1 cellular context compared by ENCODE assay signal in the genomic region with DNA sequence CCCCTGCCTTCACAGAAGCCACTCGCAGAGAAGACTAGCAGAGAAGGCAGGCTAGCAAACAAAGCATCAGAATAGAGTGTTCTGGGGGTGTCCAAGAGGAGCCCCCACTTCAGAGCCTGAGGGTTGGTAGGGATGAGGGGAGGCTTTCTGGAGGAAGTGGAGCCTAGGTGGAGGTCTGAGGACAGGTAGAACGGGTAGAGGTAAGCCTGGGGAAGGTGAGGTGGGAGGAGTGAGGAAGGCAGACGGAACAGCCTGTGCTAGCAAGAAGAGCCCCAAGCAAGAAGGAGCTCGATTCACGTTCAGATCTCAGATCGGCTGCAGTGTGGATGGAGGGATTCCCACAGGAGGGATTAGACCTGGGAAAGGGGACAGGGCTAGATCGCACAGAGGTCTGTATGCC.
TF ChIP-seq lines count a peak whose summit lies in the region.

No MANE protein-coding gene starts in this region.

TF ChIP-seq in IMR-90, 13 proteins besides CTCF, POLR2A, EP300 and RAD21 (continued from another document):
- TF ChIP-seq, protein P1, sequence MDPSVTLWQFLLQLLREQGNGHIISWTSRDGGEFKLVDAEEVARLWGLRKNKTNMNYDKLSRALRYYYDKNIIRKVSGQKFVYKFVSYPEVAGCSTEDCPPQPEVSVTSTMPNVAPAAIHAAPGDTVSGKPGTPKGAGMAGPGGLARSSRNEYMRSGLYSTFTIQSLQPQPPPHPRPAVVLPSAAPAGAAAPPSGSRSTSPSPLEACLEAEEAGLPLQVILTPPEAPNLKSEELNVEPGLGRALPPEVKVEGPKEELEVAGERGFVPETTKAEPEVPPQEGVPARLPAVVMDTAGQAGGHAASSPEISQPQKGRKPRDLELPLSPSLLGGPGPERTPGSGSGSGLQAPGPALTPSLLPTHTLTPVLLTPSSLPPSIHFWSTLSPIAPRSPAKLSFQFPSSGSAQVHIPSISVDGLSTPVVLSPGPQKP (IDR thresholded peaks at IDR 0.05; ENCODE audit: borderline replicate concordance, low read depth, low read length): no peak
